ENCODE assay signal across 35 cellular contexts in the genomic region with DNA sequence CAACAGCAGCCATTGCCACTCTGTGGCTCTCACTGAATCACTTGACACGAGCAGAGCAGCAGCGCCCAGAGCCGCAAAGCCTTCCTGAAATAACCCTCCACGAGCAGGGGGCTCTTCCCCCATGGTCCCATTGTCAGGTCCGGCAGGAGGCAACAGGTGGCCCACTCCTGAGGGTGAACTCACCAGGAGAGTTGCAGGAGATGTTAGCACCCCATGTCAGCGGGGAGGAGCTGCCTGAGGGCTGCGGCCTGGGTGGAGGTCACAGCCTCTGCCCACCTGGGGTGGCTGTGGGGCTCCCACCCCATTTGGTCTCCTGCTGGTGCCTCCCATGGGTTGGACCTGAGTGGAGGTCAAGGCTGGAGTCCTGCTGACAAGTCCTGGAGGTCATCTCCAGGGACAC. TPM values are rescaled to one million over a fixed set of nuclear protein-coding genes. Genes with fewer than 3 reads are reported as not detected.
"Had no signal": no experiment of that assay in that cellular context is flagged by ENCODE, and none has a peak within 500 bp of the region (broad histone marks: within the 10 kb centered on the region; RNA-seq: fewer than 3 reads in every experiment).

No MANE protein-coding gene starts in this region.

- DNase-seq: dorsolateral prefrontal cortex; effector CD4-positive, alpha-beta T cell; foreskin keratinocyte; glutamatergic neuron; heart right ventricle; hippocampal formation; left cardiac atrium; left lung; mammary epithelial cell; mesendoderm; natural killer cell; stimulated activated CD4-positive, alpha-beta T cell treated with anti-CD3 and anti-CD28 coated beads, Interleukin-12 subunit alpha, Interleukin-12 subunit beta, amount 100 ng/mL, for 4 hours; stimulated activated CD4-positive, alpha-beta T cell treated with anti-CD3 and anti-CD28 coated beads, Interleukin-1b, Interleukin-23, amount 100 ng/mL, for 48 hours; stimulated activated CD4-positive, alpha-beta T cell treated with anti-CD3 and anti-CD28 coated beads, Interleukin-4, amount 100 ng/mL, for 1 hour; stimulated activated naive CD8-positive, alpha-beta T cell treated with anti-CD3 and anti-CD28 coated beads, Interleukin-15, Interleukin-2, amounts not matched to agents 100 U/mL and 50 U/mL, for 24 hours; substantia nigra; testis; tibial artery had no signal

- H3K9ac ChIP-seq: parathyroid adenoma had no signal

- H3K4me2 ChIP-seq: smooth muscle cell had no signal

- H3K4me1 ChIP-seq: foreskin keratinocyte, gastroesophageal sphincter, left lung, parathyroid adenoma, testis, tibial artery had no signal

- H3K4me1 Mint-ChIP-seq: natural killer cell; stimulated activated memory B cell treated with anti-CD40 and anti-IgM and Interleukin-4, amounts not matched to agents 10 μg/mL and 1 μg/mL and 100 μg/mL, for 72 hours had no signal

- H2AFZ ChIP-seq: parathyroid adenoma had no signal

- ATAC-seq: foreskin keratinocyte; gastroesophageal sphincter; left cardiac atrium; left lung; natural killer cell; sciatic nerve; stimulated activated naive CD8-positive, alpha-beta T cell treated with anti-CD3 and anti-CD28 coated beads, Interleukin-15, Interleukin-2, amounts not matched to agents 100 U/mL and 50 U/mL, for 24 hours had no signal

- H3K27ac Mint-ChIP-seq: natural killer cell; progenitor cell of endocrine pancreas; stimulated activated memory B cell treated with anti-CD40 and anti-IgM and Interleukin-4, amounts not matched to agents 10 μg/mL and 1 μg/mL and 100 μg/mL, for 72 hours; type B pancreatic cell had no signal

- H3K27me3 ChIP-seq: dorsolateral prefrontal cortex, gastroesophageal sphincter, left lung, neutrophil, testis, tibial artery had no signal

- H3K4me3 ChIP-seq: dorsolateral prefrontal cortex, gastroesophageal sphincter, heart right ventricle, left lung, smooth muscle cell, testis, tibial artery had no signal

- H3K36me3 Mint-ChIP-seq: natural killer cell; stimulated activated memory B cell treated with anti-CD40 and anti-IgM and Interleukin-4, amounts not matched to agents 10 μg/mL and 1 μg/mL and 100 μg/mL, for 72 hours; type B pancreatic cell had no signal

- H3K36me3 ChIP-seq: gastroesophageal sphincter, heart right ventricle, left lung, neutrophil, tibial artery had no signal

- H3K9me3 ChIP-seq: gastroesophageal sphincter, heart right ventricle, left lung, neutrophil, testis, tibial artery had no signal

- H3K9me3 Mint-ChIP-seq: natural killer cell; stimulated activated memory B cell treated with anti-CD40 and anti-IgM and Interleukin-4, amounts not matched to agents 10 μg/mL and 1 μg/mL and 100 μg/mL, for 72 hours; type B pancreatic cell had no signal

- H3K27ac ChIP-seq: dorsolateral prefrontal cortex, epithelial cell of prostate, foreskin keratinocyte, gastroesophageal sphincter, heart right ventricle, left lung, neutrophil, parathyroid adenoma, testis, tibial artery had no signal

- H3K4me3 Mint-ChIP-seq: natural killer cell; stimulated activated memory B cell treated with anti-CD40 and anti-IgM and Interleukin-4, amounts not matched to agents 10 μg/mL and 1 μg/mL and 100 μg/mL, for 72 hours; type B pancreatic cell had no signal

RNA-seq across cellular contexts. Expression of gene C3orf22, which starts 12.3 kb away (rescaled TPM):
- total RNA-seq: esophagus mucosa, fibroblast of lung, foreskin keratinocyte, gastroesophageal sphincter, kidney epithelial cell, left cardiac atrium, left lung, lower leg skin, mammary epithelial cell, natural killer cell, omental fat pad, sciatic nerve, smooth muscle cell, urinary bladder had no signal
- polyA plus RNA-seq: fibroblast of lung, foreskin keratinocyte, heart right ventricle, mammary epithelial cell, neural cell, smooth muscle cell, urinary bladder had no signal

RNA-seq across cellular contexts. Expression of gene CHST13, which starts 47.1 kb away (rescaled TPM):
- total RNA-seq: cerebellum, esophagus mucosa, kidney epithelial cell, mammary epithelial cell, smooth muscle cell had no signal
- polyA plus RNA-seq: fibroblast of lung, mammary epithelial cell, neural cell, smooth muscle cell had no signal

RNA-seq across cellular contexts. Expression of gene UROC1, which starts 53.5 kb away (rescaled TPM):
- total RNA-seq: esophagus mucosa, fibroblast of lung, foreskin keratinocyte, gastroesophageal sphincter, heart right ventricle, kidney epithelial cell, left cardiac atrium, left lung, lower leg skin, mammary epithelial cell, natural killer cell, omental fat pad, progenitor cell of endocrine pancreas, sciatic nerve, smooth muscle cell, urinary bladder had no signal
- polyA plus RNA-seq: fibroblast of lung, foreskin keratinocyte, mammary epithelial cell, neural cell, smooth muscle cell had no signal
